ENCODE assay signal across 12 cellular contexts in the genomic region with DNA sequence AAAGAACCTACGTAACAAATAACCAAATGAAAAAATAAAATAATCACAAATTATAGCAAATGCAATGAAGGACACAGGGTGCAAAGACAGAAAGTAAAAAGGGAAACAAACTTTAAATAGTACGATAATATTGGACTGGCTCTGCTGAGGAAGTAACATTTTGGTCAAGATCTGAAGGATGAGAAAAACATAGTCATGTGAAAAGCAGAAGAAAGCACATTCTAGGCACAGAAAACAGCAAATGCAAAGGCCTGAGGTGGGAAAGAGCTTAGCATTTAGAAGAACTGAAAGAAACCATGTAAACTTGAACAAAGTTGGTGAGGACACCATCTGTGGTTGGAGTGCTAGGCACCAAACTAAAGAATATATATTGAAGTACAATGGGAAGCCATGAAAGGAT.
"Had no signal": no experiment of that assay in that cellular context is flagged by ENCODE, and none has a peak within 500 bp of the region (broad histone marks: within the 10 kb centered on the region; RNA-seq: fewer than 3 reads in every experiment).

No MANE protein-coding gene starts in this region.

- H3K9me3 Mint-ChIP-seq: activated CD4-positive, alpha-beta T cell treated with anti-CD3 and anti-CD28 coated beads, Interleukin-2, amount 10 ng/mL, durations not matched to agents 24 days and 14 days; activated naive CD4-positive, alpha-beta T cell treated with anti-CD3 and anti-CD28 coated beads for 36 hours; stimulated activated effector memory CD8-positive, alpha-beta T cell treated with anti-CD3 and anti-CD28 coated beads, Interleukin-12 subunit alpha, Interleukin-12 subunit beta, amount 100 ng/mL, for 72 hours had no signal

- H3K36me3 ChIP-seq: cardiac muscle cell, tibial nerve had no signal

- H3K4me1 Mint-ChIP-seq: activated CD4-positive, alpha-beta T cell treated with anti-CD3 and anti-CD28 coated beads, Interleukin-2, amount 10 ng/mL, durations not matched to agents 24 days and 14 days had no signal

- H3K4me3 Mint-ChIP-seq: activated B cell treated with CpG ODN at 0.5 μM for 24 hours; activated CD4-positive, alpha-beta T cell treated with anti-CD3 and anti-CD28 coated beads, Interleukin-2, amount 10 ng/mL, durations not matched to agents 24 days and 14 days; activated naive CD4-positive, alpha-beta T cell treated with anti-CD3 and anti-CD28 coated beads for 36 hours; stimulated activated effector memory CD8-positive, alpha-beta T cell treated with anti-CD3 and anti-CD28 coated beads, Interleukin-12 subunit alpha, Interleukin-12 subunit beta, amount 100 ng/mL, for 72 hours had no signal

- DNase-seq: activated B cell treated with CpG ODN at 0.5 μM for 24 hours; activated CD4-positive, alpha-beta T cell treated with anti-CD3 and anti-CD28 coated beads, Interleukin-2, amount 10 ng/mL, durations not matched to agents 24 days and 14 days; activated CD8-positive, alpha-beta memory T cell treated with anti-CD3 and anti-CD28 coated beads for 24 hours; activated naive CD4-positive, alpha-beta T cell treated with anti-CD3 and anti-CD28 coated beads for 36 hours; foreskin melanocyte; left ventricle myocardium superior; right cardiac atrium had no signal

- ATAC-seq: left ventricle myocardium superior; right cardiac atrium; stimulated activated effector memory CD8-positive, alpha-beta T cell treated with anti-CD3 and anti-CD28 coated beads, Interleukin-12 subunit alpha, Interleukin-12 subunit beta, amount 100 ng/mL, for 72 hours had no signal

- H3K4me3 ChIP-seq: cardiac muscle cell, tibial nerve had no signal

- H3K9me3 ChIP-seq: tibial nerve had no signal

- H3K27ac Mint-ChIP-seq: activated B cell treated with CpG ODN at 0.5 μM for 24 hours; activated CD4-positive, alpha-beta T cell treated with anti-CD3 and anti-CD28 coated beads, Interleukin-2, amount 10 ng/mL, durations not matched to agents 24 days and 14 days; activated naive CD4-positive, alpha-beta T cell treated with anti-CD3 and anti-CD28 coated beads for 36 hours; stimulated activated effector memory CD8-positive, alpha-beta T cell treated with anti-CD3 and anti-CD28 coated beads, Interleukin-12 subunit alpha, Interleukin-12 subunit beta, amount 100 ng/mL, for 72 hours had no signal

- H3K4me1 ChIP-seq: parathyroid adenoma had no signal

- FAIRE-seq: endothelial cell of umbilical vein had no signal

- H3K27me3 Mint-ChIP-seq: activated B cell treated with CpG ODN at 0.5 μM for 24 hours; activated CD4-positive, alpha-beta T cell treated with anti-CD3 and anti-CD28 coated beads, Interleukin-2, amount 10 ng/mL, durations not matched to agents 24 days and 14 days had no signal

- H3K27me3 ChIP-seq: cardiac muscle cell, tibial nerve had no signal

- H3K27ac ChIP-seq: cardiac muscle cell, parathyroid adenoma, tibial nerve had no signal
